ENCODE assay signal across 1 cellular context in the genomic region with DNA sequence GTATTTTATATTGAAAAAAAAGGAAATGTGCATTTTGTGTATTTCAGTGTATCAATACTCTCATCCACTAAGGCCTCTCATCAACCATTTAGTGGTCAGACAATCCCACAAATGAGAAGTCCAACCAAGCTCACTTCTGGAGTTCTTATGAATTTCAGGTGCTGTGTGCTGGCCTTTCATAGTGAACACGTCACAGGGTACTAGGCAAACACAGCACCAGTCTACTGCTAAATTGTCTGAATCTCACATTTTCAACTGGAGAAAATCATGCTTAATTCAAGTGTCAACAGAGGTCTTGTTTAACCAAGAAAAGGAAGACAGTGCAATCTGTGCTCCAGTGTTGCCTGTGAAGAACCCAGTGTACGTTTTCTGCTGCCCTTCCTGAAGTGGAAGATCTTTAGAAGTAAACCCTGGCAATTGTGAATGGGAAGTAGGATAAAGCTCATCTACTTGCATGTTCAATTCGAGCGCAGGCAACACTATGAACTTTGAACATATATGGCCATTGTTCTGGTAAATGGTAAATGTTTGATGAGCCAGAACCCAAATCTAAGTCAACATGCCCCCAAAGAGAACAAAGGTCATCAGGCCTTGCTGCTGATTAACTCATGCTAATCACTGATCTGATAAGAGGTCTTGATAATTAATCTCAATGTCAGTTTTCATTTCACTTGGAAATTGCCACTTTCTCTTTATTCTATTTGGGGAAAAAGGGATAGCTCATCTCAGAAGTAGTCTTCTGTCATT.
TF ChIP-seq lines count a peak whose summit lies in the region.

No MANE protein-coding gene starts in this region.

TF ChIP-seq in HepG2, 621 proteins besides CTCF, POLR2A, EP300 and RAD21 (continued from another document and continues in another):
- TF ChIP-seq, protein P1, sequence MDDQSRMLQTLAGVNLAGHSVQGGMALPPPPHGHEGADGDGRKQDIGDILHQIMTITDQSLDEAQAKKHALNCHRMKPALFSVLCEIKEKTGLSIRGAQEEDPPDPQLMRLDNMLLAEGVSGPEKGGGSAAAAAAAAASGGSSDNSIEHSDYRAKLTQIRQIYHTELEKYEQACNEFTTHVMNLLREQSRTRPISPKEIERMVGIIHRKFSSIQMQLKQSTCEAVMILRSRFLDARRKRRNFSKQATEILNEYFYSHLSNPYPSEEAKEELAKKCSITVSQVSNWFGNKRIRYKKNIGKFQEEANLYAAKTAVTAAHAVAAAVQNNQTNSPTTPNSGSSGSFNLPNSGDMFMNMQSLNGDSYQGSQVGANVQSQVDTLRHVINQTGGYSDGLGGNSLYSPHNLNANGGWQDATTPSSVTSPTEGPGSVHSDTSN (CRISPR knock-in tag; IDR thresholded peaks at IDR 0.05; ENCODE audit: borderline replicate concordance) = no peak
- TF ChIP-seq SP140L (CRISPR knock-in tag; IDR thresholded peaks at IDR 0.05; ENCODE audit: borderline replicate concordance) (no peak; the same call in 1 of the 2 replicates), ZNF260 (CRISPR knock-in tag; IDR thresholded peaks at IDR 0.05; ENCODE audit: borderline replicate concordance, low read depth) (no peak), PHB2 (IDR thresholded peaks at IDR 0.05; ENCODE audit: partially characterized antibody) (no peak), HDAC6 (IDR thresholded peaks at IDR 0.05; ENCODE audit: low read depth, low read length) (no peak), ZFP90 (CRISPR knock-in tag; IDR thresholded peaks at IDR 0.05; ENCODE audit: borderline replicate concordance) (no peak; the same call in 1 of the 2 replicates), NFKB2 (CRISPR knock-in tag; IDR thresholded peaks at IDR 0.05; ENCODE audit: borderline replicate concordance) (no peak), FLYWCH1 (CRISPR knock-in tag; IDR thresholded peaks at IDR 0.05) (no peak), TEAD2 (CRISPR knock-in tag; IDR thresholded peaks at IDR 0.05) (no peak), ZNF615 (CRISPR knock-in tag; IDR thresholded peaks at IDR 0.05; ENCODE audit: borderline replicate concordance) (no peak; the same call in 1 of the 2 replicates), JUND (CRISPR knock-in tag; IDR thresholded peaks at IDR 0.05) (no peak), SRSF4 (IDR thresholded peaks at IDR 0.05; ENCODE audit: low read depth, low read length, poor library complexity, severe bottlenecking) (no peak), ETV6 (CRISPR knock-in tag; conservative IDR thresholded peaks at IDR 0.05) (no peak), GABPA (IDR thresholded peaks at IDR 0.05; ENCODE audit: low read depth, low read length) (no peak), GABPA (CRISPR knock-in tag; IDR thresholded peaks at IDR 0.05; ENCODE audit: low read depth) (no peak), BRCA1 (CRISPR knock-in tag; IDR thresholded peaks at IDR 0.05) (no peak), HOXA7 (CRISPR knock-in tag; IDR thresholded peaks at IDR 0.05) (no peak), ZNF747 (CRISPR knock-in tag; IDR thresholded peaks at IDR 0.05; ENCODE audit: borderline replicate concordance) (no peak), TBL1XR1 (IDR thresholded peaks at IDR 0.05; ENCODE audit: borderline replicate concordance, low read length, partially characterized antibody) (no peak), ZKSCAN5 (CRISPR knock-in tag; IDR thresholded peaks at IDR 0.05) (no peak), ZNF550 (CRISPR knock-in tag; IDR thresholded peaks at IDR 0.05; ENCODE audit: borderline replicate concordance) (no peak), HNF4G (IDR thresholded peaks at IDR 0.05; ENCODE audit: borderline replicate concordance, low read depth, low read length) (peak; percentile 99), HNF4G (CRISPR knock-in tag; IDR thresholded peaks at IDR 0.05; ENCODE audit: borderline replicate concordance, low read depth) (peak; percentile 94), ZNF713 (CRISPR knock-in tag; IDR thresholded peaks at IDR 0.05) (no peak), ZNF572 (CRISPR knock-in tag; IDR thresholded peaks at IDR 0.05) (no peak), ZNF670 (CRISPR knock-in tag; IDR thresholded peaks at IDR 0.05; ENCODE audit: borderline replicate concordance) (peak; percentile 62; the same call in 1 of the 2 replicates), ZNF720 (CRISPR knock-in tag; IDR thresholded peaks at IDR 0.05) (no peak), FOXM1 (CRISPR knock-in tag; IDR thresholded peaks at IDR 0.05) (no peak), NCOA2 (CRISPR knock-in tag; IDR thresholded peaks at IDR 0.05) (peak; percentile 96), NFYB (CRISPR knock-in tag; IDR thresholded peaks at IDR 0.05) (no peak), ZC3H4 (CRISPR knock-in tag; IDR thresholded peaks at IDR 0.05; ENCODE audit: borderline replicate concordance) (no peak), THYN1 (CRISPR knock-in tag; IDR thresholded peaks at IDR 0.05; ENCODE audit: borderline replicate concordance, low read depth) (no peak)
- TF ChIP-seq, protein P2, sequence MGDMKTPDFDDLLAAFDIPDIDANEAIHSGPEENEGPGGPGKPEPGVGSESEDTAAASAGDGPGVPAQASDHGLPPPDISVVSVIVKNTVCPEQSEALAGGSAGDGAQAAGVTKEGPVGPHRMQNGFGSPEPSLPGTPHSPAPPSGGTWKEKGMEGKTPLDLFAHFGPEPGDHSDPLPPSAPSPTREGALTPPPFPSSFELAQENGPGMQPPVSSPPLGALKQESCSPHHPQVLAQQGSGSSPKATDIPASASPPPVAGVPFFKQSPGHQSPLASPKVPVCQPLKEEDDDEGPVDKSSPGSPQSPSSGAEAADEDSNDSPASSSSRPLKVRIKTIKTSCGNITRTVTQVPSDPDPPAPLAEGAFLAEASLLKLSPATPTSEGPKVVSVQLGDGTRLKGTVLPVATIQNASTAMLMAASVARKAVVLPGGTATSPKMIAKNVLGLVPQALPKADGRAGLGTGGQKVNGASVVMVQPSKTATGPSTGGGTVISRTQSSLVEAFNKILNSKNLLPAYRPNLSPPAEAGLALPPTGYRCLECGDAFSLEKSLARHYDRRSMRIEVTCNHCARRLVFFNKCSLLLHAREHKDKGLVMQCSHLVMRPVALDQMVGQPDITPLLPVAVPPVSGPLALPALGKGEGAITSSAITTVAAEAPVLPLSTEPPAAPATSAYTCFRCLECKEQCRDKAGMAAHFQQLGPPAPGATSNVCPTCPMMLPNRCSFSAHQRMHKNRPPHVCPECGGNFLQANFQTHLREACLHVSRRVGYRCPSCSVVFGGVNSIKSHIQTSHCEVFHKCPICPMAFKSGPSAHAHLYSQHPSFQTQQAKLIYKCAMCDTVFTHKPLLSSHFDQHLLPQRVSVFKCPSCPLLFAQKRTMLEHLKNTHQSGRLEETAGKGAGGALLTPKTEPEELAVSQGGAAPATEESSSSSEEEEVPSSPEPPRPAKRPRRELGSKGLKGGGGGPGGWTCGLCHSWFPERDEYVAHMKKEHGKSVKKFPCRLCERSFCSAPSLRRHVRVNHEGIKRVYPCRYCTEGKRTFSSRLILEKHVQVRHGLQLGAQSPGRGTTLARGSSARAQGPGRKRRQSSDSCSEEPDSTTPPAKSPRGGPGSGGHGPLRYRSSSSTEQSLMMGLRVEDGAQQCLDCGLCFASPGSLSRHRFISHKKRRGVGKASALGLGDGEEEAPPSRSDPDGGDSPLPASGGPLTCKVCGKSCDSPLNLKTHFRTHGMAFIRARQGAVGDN (CRISPR knock-in tag; IDR thresholded peaks at IDR 0.05) = no peak
- TF ChIP-seq, protein P3, sequence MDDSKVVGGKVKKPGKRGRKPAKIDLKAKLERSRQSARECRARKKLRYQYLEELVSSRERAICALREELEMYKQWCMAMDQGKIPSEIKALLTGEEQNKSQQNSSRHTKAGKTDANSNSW (CRISPR knock-in tag; IDR thresholded peaks at IDR 0.05; ENCODE audit: borderline replicate concordance) = no peak
- TF ChIP-seq, protein P4, sequence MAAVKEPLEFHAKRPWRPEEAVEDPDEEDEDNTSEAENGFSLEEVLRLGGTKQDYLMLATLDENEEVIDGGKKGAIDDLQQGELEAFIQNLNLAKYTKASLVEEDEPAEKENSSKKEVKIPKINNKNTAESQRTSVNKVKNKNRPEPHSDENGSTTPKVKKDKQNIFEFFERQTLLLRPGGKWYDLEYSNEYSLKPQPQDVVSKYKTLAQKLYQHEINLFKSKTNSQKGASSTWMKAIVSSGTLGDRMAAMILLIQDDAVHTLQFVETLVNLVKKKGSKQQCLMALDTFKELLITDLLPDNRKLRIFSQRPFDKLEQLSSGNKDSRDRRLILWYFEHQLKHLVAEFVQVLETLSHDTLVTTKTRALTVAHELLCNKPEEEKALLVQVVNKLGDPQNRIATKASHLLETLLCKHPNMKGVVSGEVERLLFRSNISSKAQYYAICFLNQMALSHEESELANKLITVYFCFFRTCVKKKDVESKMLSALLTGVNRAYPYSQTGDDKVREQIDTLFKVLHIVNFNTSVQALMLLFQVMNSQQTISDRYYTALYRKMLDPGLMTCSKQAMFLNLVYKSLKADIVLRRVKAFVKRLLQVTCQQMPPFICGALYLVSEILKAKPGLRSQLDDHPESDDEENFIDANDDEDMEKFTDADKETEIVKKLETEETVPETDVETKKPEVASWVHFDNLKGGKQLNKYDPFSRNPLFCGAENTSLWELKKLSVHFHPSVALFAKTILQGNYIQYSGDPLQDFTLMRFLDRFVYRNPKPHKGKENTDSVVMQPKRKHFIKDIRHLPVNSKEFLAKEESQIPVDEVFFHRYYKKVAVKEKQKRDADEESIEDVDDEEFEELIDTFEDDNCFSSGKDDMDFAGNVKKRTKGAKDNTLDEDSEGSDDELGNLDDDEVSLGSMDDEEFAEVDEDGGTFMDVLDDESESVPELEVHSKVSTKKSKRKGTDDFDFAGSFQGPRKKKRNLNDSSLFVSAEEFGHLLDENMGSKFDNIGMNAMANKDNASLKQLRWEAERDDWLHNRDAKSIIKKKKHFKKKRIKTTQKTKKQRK (IDR thresholded peaks at IDR 0.05; ENCODE audit: low read length) = no peak
- TF ChIP-seq, protein P5, sequence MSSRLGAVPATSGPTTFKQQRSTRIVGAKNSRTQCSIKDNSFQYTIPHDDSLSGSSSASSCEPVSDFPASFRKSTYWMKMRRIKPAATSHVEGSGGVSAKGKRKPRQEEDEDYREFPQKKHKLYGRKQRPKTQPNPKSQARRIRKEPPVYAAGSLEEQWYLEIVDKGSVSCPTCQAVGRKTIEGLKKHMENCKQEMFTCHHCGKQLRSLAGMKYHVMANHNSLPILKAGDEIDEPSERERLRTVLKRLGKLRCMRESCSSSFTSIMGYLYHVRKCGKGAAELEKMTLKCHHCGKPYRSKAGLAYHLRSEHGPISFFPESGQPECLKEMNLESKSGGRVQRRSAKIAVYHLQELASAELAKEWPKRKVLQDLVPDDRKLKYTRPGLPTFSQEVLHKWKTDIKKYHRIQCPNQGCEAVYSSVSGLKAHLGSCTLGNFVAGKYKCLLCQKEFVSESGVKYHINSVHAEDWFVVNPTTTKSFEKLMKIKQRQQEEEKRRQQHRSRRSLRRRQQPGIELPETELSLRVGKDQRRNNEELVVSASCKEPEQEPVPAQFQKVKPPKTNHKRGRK (CRISPR knock-in tag; IDR thresholded peaks at IDR 0.05) = no peak
- TF ChIP-seq, protein P6, sequence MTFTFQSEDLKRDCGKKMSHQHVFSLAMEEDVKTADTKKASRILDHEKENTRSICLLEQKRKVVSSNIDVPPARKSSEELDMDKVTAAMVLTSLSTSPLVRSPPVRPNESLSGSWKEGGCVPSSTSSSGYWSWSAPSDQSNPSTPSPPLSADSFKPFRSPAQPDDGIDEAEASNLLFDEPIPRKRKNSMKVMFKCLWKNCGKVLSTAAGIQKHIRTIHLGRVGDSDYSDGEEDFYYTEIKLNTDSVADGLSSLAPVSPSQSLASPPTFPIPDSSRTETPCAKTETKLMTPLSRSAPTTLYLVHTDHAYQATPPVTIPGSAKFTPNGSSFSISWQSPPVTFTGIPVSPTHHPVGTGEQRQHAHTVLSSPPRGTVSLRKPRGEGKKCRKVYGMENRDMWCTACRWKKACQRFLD (CRISPR knock-in tag; IDR thresholded peaks at IDR 0.05; ENCODE audit: borderline replicate concordance) = no peak
- TF ChIP-seq, protein P7, sequence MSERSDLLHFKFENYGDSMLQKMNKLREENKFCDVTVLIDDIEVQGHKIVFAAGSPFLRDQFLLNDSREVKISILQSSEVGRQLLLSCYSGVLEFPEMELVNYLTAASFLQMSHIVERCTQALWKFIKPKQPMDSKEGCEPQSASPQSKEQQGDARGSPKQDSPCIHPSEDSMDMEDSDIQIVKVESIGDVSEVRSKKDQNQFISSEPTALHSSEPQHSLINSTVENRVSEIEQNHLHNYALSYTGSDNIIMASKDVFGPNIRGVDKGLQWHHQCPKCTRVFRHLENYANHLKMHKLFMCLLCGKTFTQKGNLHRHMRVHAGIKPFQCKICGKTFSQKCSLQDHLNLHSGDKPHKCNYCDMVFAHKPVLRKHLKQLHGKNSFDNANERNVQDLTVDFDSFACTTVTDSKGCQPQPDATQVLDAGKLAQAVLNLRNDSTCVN (CRISPR knock-in tag; IDR thresholded peaks at IDR 0.05; ENCODE audit: borderline replicate concordance) = peak; percentile 61; the same call in 1 of the 2 replicates
- TF ChIP-seq, protein P8, sequence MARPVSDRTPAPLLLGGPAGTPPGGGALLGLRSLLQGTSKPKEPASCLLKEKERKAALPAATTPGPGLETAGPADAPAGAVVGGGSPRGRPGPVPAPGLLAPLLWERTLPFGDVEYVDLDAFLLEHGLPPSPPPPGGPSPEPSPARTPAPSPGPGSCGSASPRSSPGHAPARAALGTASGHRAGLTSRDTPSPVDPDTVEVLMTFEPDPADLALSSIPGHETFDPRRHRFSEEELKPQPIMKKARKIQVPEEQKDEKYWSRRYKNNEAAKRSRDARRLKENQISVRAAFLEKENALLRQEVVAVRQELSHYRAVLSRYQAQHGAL (CRISPR knock-in tag; IDR thresholded peaks at IDR 0.05; ENCODE audit: not compliant biosample characterization) = no peak
- TF ChIP-seq, protein P9, sequence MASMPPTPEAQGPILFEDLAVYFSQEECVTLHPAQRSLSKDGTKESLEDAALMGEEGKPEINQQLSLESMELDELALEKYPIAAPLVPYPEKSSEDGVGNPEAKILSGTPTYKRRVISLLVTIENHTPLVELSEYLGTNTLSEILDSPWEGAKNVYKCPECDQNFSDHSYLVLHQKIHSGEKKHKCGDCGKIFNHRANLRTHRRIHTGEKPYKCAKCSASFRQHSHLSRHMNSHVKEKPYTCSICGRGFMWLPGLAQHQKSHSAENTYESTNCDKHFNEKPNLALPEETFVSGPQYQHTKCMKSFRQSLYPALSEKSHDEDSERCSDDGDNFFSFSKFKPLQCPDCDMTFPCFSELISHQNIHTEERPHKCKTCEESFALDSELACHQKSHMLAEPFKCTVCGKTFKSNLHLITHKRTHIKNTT (CRISPR knock-in tag; IDR thresholded peaks at IDR 0.05) = no peak
- TF ChIP-seq, protein P10, sequence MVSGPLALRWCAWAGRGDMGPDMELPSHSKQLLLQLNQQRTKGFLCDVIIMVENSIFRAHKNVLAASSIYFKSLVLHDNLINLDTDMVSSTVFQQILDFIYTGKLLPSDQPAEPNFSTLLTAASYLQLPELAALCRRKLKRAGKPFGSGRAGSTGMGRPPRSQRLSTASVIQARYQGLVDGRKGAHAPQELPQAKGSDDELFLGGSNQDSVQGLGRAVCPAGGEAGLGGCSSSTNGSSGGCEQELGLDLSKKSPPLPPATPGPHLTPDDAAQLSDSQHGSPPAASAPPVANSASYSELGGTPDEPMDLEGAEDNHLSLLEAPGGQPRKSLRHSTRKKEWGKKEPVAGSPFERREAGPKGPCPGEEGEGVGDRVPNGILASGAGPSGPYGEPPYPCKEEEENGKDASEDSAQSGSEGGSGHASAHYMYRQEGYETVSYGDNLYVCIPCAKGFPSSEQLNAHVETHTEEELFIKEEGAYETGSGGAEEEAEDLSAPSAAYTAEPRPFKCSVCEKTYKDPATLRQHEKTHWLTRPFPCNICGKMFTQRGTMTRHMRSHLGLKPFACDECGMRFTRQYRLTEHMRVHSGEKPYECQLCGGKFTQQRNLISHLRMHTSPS (CRISPR knock-in tag; IDR thresholded peaks at IDR 0.05; ENCODE audit: low read depth) = no peak
- TF ChIP-seq, protein P11, sequence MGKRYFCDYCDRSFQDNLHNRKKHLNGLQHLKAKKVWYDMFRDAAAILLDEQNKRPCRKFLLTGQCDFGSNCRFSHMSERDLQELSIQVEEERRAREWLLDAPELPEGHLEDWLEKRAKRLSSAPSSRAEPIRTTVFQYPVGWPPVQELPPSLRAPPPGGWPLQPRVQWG (CRISPR knock-in tag; IDR thresholded peaks at IDR 0.05; ENCODE audit: borderline replicate concordance, low read depth) = no peak
